ENCODE assay signal across 8 cellular contexts in genomic region chr5:173238312-173239232, GRCh38. TPM values are rescaled to one million over a fixed set of nuclear protein-coding genes. Genes with fewer than 3 reads are reported as not detected.
DNase-seq lines count a peak whose midpoint lies in the region; ATAC-seq and TF ChIP-seq lines count a peak whose summit lies in the region.
"Had no signal": no experiment of that assay in that cellular context is flagged by ENCODE, and none has a peak within 500 bp of the region (broad histone marks: within the 10 kb centered on the region; RNA-seq: fewer than 3 reads in every experiment).

No MANE protein-coding gene starts in this region.

- H3K36me3 ChIP-seq in endodermal cell (ENCODE audit: control insufficient read depth, insufficient read depth, low read length) = no peaks in the 10 kb centered on the region
- no peaks in the 10 kb centered on the region for H3K36me3 ChIP-seq in neural progenitor cell

- no peaks in the 10 kb centered on the region for H3K79me2 ChIP-seq in neural progenitor cell (ENCODE audit: low read depth)

- BruUV-seq in Calu3 (replicated peaks; lab: Mats Ljungman, UMichigan) = no TSS peak

- H3K9me3 Mint-ChIP-seq in Calu3 (ENCODE audit: low read depth, unreplicated experiment) = no peaks in the 10 kb centered on the region
- H3K9me3 Mint-ChIP-seq in endodermal cell = no peaks in the 10 kb centered on the region
- H3K9me3 Mint-ChIP-seq in neural progenitor cell = peaks cover 3% of the 10 kb centered on the region

- H3K36me3 Mint-ChIP-seq in Calu3 (ENCODE audit: insufficient read depth, unreplicated experiment) = no peaks in the 10 kb centered on the region
- no peaks in the 10 kb centered on the region for H3K36me3 Mint-ChIP-seq in endodermal cell (ENCODE audit: low read depth)
- H3K36me3 Mint-ChIP-seq in neural progenitor cell = no peaks in the 10 kb centered on the region

- no peak overlapping the region for H2AFZ ChIP-seq in neural progenitor cell (replicated peaks)

- intact Hi-C loops in Calu3 (cut with micrococcal nuclease; ENCODE audit: unreplicated experiment) = no loop called here

- no peak for ATAC-seq in GM21528 (IDR thresholded peaks at IDR 0.05; ENCODE audit: low FRiP score, unreplicated experiment)
- no peak for ATAC-seq in HG03045 (IDR thresholded peaks at IDR 0.05; ENCODE audit: unreplicated experiment)

- H3K4me1 Mint-ChIP-seq in Calu3 (ENCODE audit: low read depth, unreplicated experiment) (peaks cover 21% of the 10 kb centered on the region), endodermal cell (peaks cover 46% of the 10 kb centered on the region), neural progenitor cell (peaks cover 38% of the 10 kb centered on the region)

- peaks cover 100% of the 10 kb centered on the region for H3K27me3 ChIP-seq in endodermal cell (ENCODE audit: control insufficient read depth, insufficient read depth, low read length, poor library complexity, severe bottlenecking)
- H3K27me3 ChIP-seq in neural progenitor cell = peaks cover 100% of the 10 kb centered on the region

- peak overlapping the region; percentile 54 for H3K4me2 ChIP-seq in neural progenitor cell

- no peak for TF ChIP-seq CTCF in Calu3 (IDR thresholded peaks at IDR 0.05; ENCODE audit: unreplicated experiment)
- no peak for TF ChIP-seq CTCF in endodermal cell (conservative IDR thresholded peaks at IDR 0.05)
- no peak for TF ChIP-seq CTCF in neural progenitor cell (IDR thresholded peaks at IDR 0.05)

- no peaks in the 10 kb centered on the region for H3K9me3 ChIP-seq in endodermal cell (ENCODE audit: control insufficient read depth, low read length)
- no peaks in the 10 kb centered on the region for H3K9me3 ChIP-seq in neural progenitor cell (ENCODE audit: low read depth)

- CTCF ChIA-PET in Calu3 (lab: Charles Lee) = interaction anchor here (0.8 to 1.3 kb wide), 2 partner anchors 64 to 188 kb away, joined by 3 read pairs; no protein-coding TSS in a partner anchor

- H3K4me1 ChIP-seq in endodermal cell (ENCODE audit: control insufficient read depth, insufficient read depth, low read length) = peaks cover 8% of the 10 kb centered on the region
- peaks cover 23% of the 10 kb centered on the region for H3K4me1 ChIP-seq in neural progenitor cell

- H3K27ac ChIP-seq in endodermal cell (ENCODE audit: low read depth, low read length) (no peak overlapping the region), neural progenitor cell (no peak overlapping the region)

- 1% methylated on average over 45 to 74 of the region's 74 CpGs for WGBS in endodermal cell (ENCODE audit: insufficient coverage in 1 of 2, insufficient read length in 1 of 2), 2 experiments

- no peak for DNase-seq in Calu3
- peak; percentile 64 for DNase-seq in HuH-7.5 (ENCODE audit: low spot score)
- DNase-seq in endodermal cell = peak; percentile 74
- DNase-seq in neural progenitor cell (ENCODE audit: low spot score) = peak; percentile 74
- DNase-seq in OCI-M2 (lab: John Stamatoyannopoulos, UW; ENCODE audit: unreplicated experiment) = no peak
- DNase-seq: hippocampal formation had no signal

- peaks cover 50% of the 10 kb centered on the region for H3F3A ChIP-seq in neural progenitor cell (ENCODE audit: low read depth)

- H3K27me3 Mint-ChIP-seq in Calu3 (ENCODE audit: unreplicated experiment) (peaks cover 100% of the 10 kb centered on the region), endodermal cell (ENCODE audit: insufficient read depth) (peaks cover 100% of the 10 kb centered on the region), neural progenitor cell (ENCODE audit: insufficient read depth, low read depth) (peaks cover 94% of the 10 kb centered on the region)

- H3K27ac Mint-ChIP-seq in Calu3 (ENCODE audit: unreplicated experiment) (no peak overlapping the region), endodermal cell (no peak overlapping the region), neural progenitor cell (no peak overlapping the region)

- H4K20me1 ChIP-seq in neural progenitor cell (ENCODE audit: low read depth) = peaks cover 99% of the 10 kb centered on the region

- peak overlapping the region; percentile 70 for H3K4me3 ChIP-seq in endodermal cell (ENCODE audit: low read length)
- peak overlapping the region; percentile 12 for H3K4me3 ChIP-seq in neural progenitor cell

- H3K9ac ChIP-seq in endodermal cell (ENCODE audit: extremely low read depth, low read length, poor library complexity, severe bottlenecking) (no peak overlapping the region), neural progenitor cell (no peak overlapping the region)

- peak overlapping the region; percentile 44 for H3K4me3 Mint-ChIP-seq in Calu3 (ENCODE audit: low read depth, unreplicated experiment)
- H3K4me3 Mint-ChIP-seq in endodermal cell = peak overlapping the region; percentile 50
- peak overlapping the region; percentile 74 for H3K4me3 Mint-ChIP-seq in neural progenitor cell

RNA-seq across cellular contexts. Expression of gene NKX2-5, which starts 3.6 kb away (rescaled TPM):
- total RNA-seq in Calu3 (2022) = not detected in 2 replicates
- total RNA-seq in endodermal cell = under 1 TPM; 0.33 to 0.37 TPM
- 0.75 TPM for polyA plus RNA-seq in endodermal cell (2013, experiment 1 of 2)
- polyA plus RNA-seq in endodermal cell (2013, experiment 2 of 2) = 1.1 TPM
- not detected in 2 replicates for total RNA-seq in neural progenitor cell (ENCODE audit: low replicate concordance)

Comparison
In these comparisons a context has a peak if more than half of its experiments do, and no peak if none do; other contexts are left out.
1. DNase-seq: peak in HuH-7.5 (single experiment), endodermal cell (single experiment) and neural progenitor cell (single experiment); none in Calu3 (single experiment) and OCI-M2 (single experiment).
2. Peak in every context shown above with its lines, with median percentiles within 50 percentile points of each other: H3K4me3 Mint-ChIP-seq.